8 cellular contexts compared by ENCODE assay signal in the genomic region with DNA sequence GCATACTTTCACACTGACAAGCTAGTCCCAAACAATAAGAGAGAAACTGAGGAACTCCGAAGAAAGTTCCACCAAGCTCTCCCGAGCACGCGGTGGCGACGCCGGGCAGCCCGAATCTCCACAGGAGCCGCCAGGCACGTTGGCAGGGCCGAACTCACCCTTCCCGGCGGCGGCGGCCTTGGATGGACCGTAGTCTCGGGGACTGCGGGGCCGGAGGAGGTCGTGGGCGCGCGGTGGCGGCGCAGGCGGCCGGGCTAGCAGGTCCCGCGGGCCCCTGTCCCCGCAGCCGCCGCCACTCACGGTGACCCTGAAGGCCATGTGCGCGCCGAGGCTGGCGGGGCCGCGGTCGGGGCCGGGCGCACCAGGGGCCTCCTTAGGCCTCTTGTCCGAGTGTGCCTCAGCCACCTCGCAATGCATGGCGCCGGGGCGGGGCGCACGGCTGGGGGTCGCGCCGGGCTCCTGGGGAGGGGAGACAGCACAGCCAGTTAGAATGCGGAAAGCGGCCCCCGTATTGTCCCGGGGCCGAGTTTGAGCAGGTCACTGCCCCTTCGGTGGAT. TPM values are rescaled to one million over a fixed set of nuclear protein-coding genes. Genes with fewer than 3 reads are reported as not detected.
DNase-seq lines count a peak whose midpoint lies in the region; ATAC-seq, FAIRE-seq and TF ChIP-seq lines count a peak whose summit lies in the region.

No MANE protein-coding gene starts in this region.

- H3K27ac Mint-ChIP-seq in CD8-positive, alpha-beta memory T cell, result no peak overlapping the region
- no peak overlapping the region for H3K27ac Mint-ChIP-seq in T-cell

- H3K9me3 Mint-ChIP-seq in CD8-positive, alpha-beta memory T cell, result peaks cover 0 to 5% (median 2%) of the 10 kb centered on the region in 5 donors
- peaks cover under 1 to 2% (median 1%) of the 10 kb centered on the region in 3 donors for H3K9me3 Mint-ChIP-seq in T-cell

- peaks cover 38 to 62% of the 10 kb centered on the region in 2 donors for H3K27me3 Mint-ChIP-seq in CD8-positive, alpha-beta memory T cell
- H3K27me3 Mint-ChIP-seq in T-cell, result peaks cover 43 to 56% of the 10 kb centered on the region in 2 donors

- no peak overlapping the region for H3K4me3 ChIP-seq in CD8-positive, alpha-beta memory T cell (ENCODE audit: low read length)
- H3K4me3 ChIP-seq in left ventricle myocardium inferior (peak overlapping the region; percentile 80), pancreas (peak overlapping the region in 2 of 4 donors; percentile 52 to 68)

- no peak for TF ChIP-seq CTCF in left ventricle myocardium inferior (IDR thresholded peaks at IDR 0.05; ENCODE audit: borderline replicate concordance)
- no peak for TF ChIP-seq CTCF in pancreas (IDR thresholded peaks at IDR 0.05)

- H3K27me3 ChIP-seq in CD8-positive, alpha-beta memory T cell (ENCODE audit: insufficient read depth, low read length, poor library complexity, severe bottlenecking), result peaks cover 23% of the 10 kb centered on the region
- H3K27me3 ChIP-seq in left ventricle myocardium inferior (ENCODE audit: low read depth) (peaks cover 90% of the 10 kb centered on the region), pancreas (peaks cover 0 to 12% (median 3%) of the 10 kb centered on the region in 4 donors)

- peaks cover 0 to 7% (median 3%) of the 10 kb centered on the region in 3 donors for H3K36me3 Mint-ChIP-seq in CD8-positive, alpha-beta memory T cell
- no peaks in the 10 kb centered on the region for H3K36me3 Mint-ChIP-seq in T-cell

- H3K36me3 ChIP-seq in CD8-positive, alpha-beta memory T cell (ENCODE audit: insufficient read depth, low read length), result no peaks in the 10 kb centered on the region
- H3K36me3 ChIP-seq in left ventricle myocardium inferior (no peaks in the 10 kb centered on the region), pancreas (no peaks in the 10 kb centered on the region)

- POLR2A ChIA-PET in CD8-positive, alpha-beta memory T cell (lab: Charles Lee), result no interaction called here
- POLR2A ChIA-PET in T-cell (lab: Charles Lee), result no interaction called here

- peaks cover 0 to 8% (median 2%) of the 10 kb centered on the region in 3 donors for H3K4me1 Mint-ChIP-seq in CD8-positive, alpha-beta memory T cell
- peaks cover 0 to 8% (median 7%) of the 10 kb centered on the region in 3 donors for H3K4me1 Mint-ChIP-seq in T-cell

- no peak for DNase-seq in CD8-positive, alpha-beta memory T cell
- DNase-seq in T-cell (no peak), left ventricle myocardium inferior (no peak), pancreas (peak in 5 of 6 donors; percentile 13 to 78 (median 28)), NCI-H1694 (lab: John Stamatoyannopoulos, UW) (no peak), NCI-H2196 treated with DMSO at 0.1 percent for 48 hours (lab: John Stamatoyannopoulos, UW; ENCODE audit: unreplicated experiment) (no peak)

- intact Hi-C loops in left ventricle myocardium inferior (cut with micrococcal nuclease), result no loop called here
- intact Hi-C loops in pancreas (cut with DNase I), result no loop called here

- H3K4me3 Mint-ChIP-seq in CD8-positive, alpha-beta memory T cell, result peak overlapping the region; percentile 23 to 78 (median 59)
- H3K4me3 Mint-ChIP-seq in T-cell, result peak overlapping the region in 2 of 3 donors; percentile 17 to 40

- 3 to 5% methylated on average over 44 to 58 of the region's 58 CpGs for WGBS in pancreas, 2 donors

- no peaks in the 10 kb centered on the region for H3K4me1 ChIP-seq in CD8-positive, alpha-beta memory T cell (ENCODE audit: insufficient read depth, low read length)
- H3K4me1 ChIP-seq in left ventricle myocardium inferior, result peaks cover 24% of the 10 kb centered on the region
- peaks cover 0 to 10% (median 0%) of the 10 kb centered on the region in 3 donors for H3K4me1 ChIP-seq in pancreas

- no peaks in the 10 kb centered on the region for H3K9me3 ChIP-seq in CD8-positive, alpha-beta memory T cell (ENCODE audit: low read length)
- H3K9me3 ChIP-seq in left ventricle myocardium inferior (replicated peaks) (peaks cover 2% of the 10 kb centered on the region), pancreas (no peaks in the 10 kb centered on the region)

- ATAC-seq in T-cell (replicated peaks in 1 of 4), result no peak
- peak in 2 of 4 donors; percentile 14 to 16 for ATAC-seq in pancreas
- no peak for ATAC-seq in GM18870 (IDR thresholded peaks at IDR 0.05; ENCODE audit: unreplicated experiment)
- no peak for ATAC-seq in HG03520 (IDR thresholded peaks at IDR 0.05; ENCODE audit: unreplicated experiment)

- no peak for FAIRE-seq in pancreas (lab: Jason Lieb, UNC)

- H3K27ac ChIP-seq in CD8-positive, alpha-beta memory T cell (ENCODE audit: low read depth, low read length), result no peak overlapping the region
- H3K27ac ChIP-seq in left ventricle myocardium inferior (replicated peaks), result no peak overlapping the region
- H3K27ac ChIP-seq in pancreas, result no peak overlapping the region

- CTCF ChIA-PET in CD8-positive, alpha-beta memory T cell (lab: Charles Lee), result no interaction called here
- CTCF ChIA-PET in T-cell (lab: Charles Lee), result no interaction called here

RNA-seq across cellular contexts. Expression of gene GLIS1, which starts 1.2 kb away (rescaled TPM):
- not detected for total RNA-seq in CD8-positive, alpha-beta memory T cell
- 0.18 TPM for polyA plus RNA-seq in CD8-positive, alpha-beta memory T cell
- total RNA-seq in T-cell (not detected), left ventricle myocardium inferior (0.16 TPM), pancreas (under 1 TPM in 2 of 6 donors, not detected in 4; 0.06 to 0.19 TPM)
- under 1 TPM; 0.08 to 0.26 TPM for polyA plus RNA-seq in pancreas

Comparison
In these comparisons a context has a peak if more than half of its experiments do, and no peak if none do; other contexts are left out.
1. DNase-seq: peak in pancreas (5 of 6); none in CD8-positive, alpha-beta memory T cell (0 of 5), T-cell (0 of 34), left ventricle myocardium inferior (single experiment), NCI-H1694 (single experiment) and NCI-H2196 treated with DMSO at 0.1 percent for 48 hours (single experiment).